ENCODE assay signal across 14 cellular contexts in the genomic region with DNA sequence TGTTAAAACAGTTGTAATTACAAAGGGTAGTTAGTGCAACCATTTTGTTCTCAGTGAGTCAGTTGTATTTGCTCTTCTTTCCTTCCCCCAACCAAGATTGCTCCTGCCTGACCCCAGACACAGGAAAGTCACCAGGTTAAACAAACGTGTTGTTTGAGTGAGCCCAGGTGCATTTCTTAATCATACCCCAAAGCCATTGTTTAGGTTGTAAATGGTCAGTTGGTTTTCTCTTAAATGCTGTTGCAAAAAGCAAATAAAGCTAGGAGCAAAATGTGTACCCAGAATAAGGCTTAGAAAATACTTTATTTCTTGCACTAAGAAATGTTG.
DNase-seq lines count a peak whose midpoint lies in the region; ATAC-seq and TF ChIP-seq lines count a peak whose summit lies in the region.
"Had no signal": no experiment of that assay in that cellular context is flagged by ENCODE, and none has a peak within 500 bp of the region (broad histone marks: within the 10 kb centered on the region; RNA-seq: fewer than 3 reads in every experiment).

No MANE protein-coding gene starts in this region.

- H3K4me1 Mint-ChIP-seq in Calu3 (ENCODE audit: low read depth, unreplicated experiment): peaks cover 39% of the 10 kb centered on the region
- H3K4me1 Mint-ChIP-seq in activated CD4-positive, alpha-beta T cell treated with anti-CD3 and anti-CD28 coated beads, Interleukin-2, amount 10 ng/mL, durations not matched to agents 7 days and 5 days: no peaks in the 10 kb centered on the region
- H3K4me1 Mint-ChIP-seq: activated naive CD8-positive, alpha-beta T cell treated with anti-CD3 and anti-CD28 coated beads, Interleukin-2, amount 10 ng/mL, durations not matched to agents 7 days and 5 days; immature natural killer cell; stimulated activated naive CD8-positive, alpha-beta T cell treated with anti-CD3 and anti-CD28 coated beads, Interleukin-15, amount 100 ng/mL, for 72 hours had no signal

- peak overlapping the region; percentile 25 for H3K27ac Mint-ChIP-seq in Calu3 (ENCODE audit: unreplicated experiment)
- H3K27ac Mint-ChIP-seq in activated CD4-positive, alpha-beta T cell treated with anti-CD3 and anti-CD28 coated beads, Interleukin-2, amount 10 ng/mL, durations not matched to agents 7 days and 5 days: no peak overlapping the region
- H3K27ac Mint-ChIP-seq: activated naive CD8-positive, alpha-beta T cell treated with anti-CD3 and anti-CD28 coated beads, Interleukin-2, amount 10 ng/mL, durations not matched to agents 7 days and 5 days; immature natural killer cell; stimulated activated naive CD8-positive, alpha-beta T cell treated with anti-CD3 and anti-CD28 coated beads, Interleukin-15, amount 100 ng/mL, for 72 hours had no signal

- H3K27me3 Mint-ChIP-seq in Calu3 (ENCODE audit: unreplicated experiment): no peaks in the 10 kb centered on the region
- H3K27me3 Mint-ChIP-seq in activated CD4-positive, alpha-beta T cell treated with anti-CD3 and anti-CD28 coated beads, Interleukin-2, amount 10 ng/mL, durations not matched to agents 7 days and 5 days: no peaks in the 10 kb centered on the region
- H3K27me3 Mint-ChIP-seq: activated naive CD8-positive, alpha-beta T cell treated with anti-CD3 and anti-CD28 coated beads, Interleukin-2, amount 10 ng/mL, durations not matched to agents 7 days and 5 days; stimulated activated naive CD8-positive, alpha-beta T cell treated with anti-CD3 and anti-CD28 coated beads, Interleukin-15, amount 100 ng/mL, for 72 hours had no signal

- DNase-seq in Calu3 (peak; percentile 30), LHCN-M2 (ENCODE audit: low read depth) (peak; percentile 1), SHP77 (lab: John Stamatoyannopoulos, UW) (peak; percentile 13 to 23), left colon (no peak), ureter (ENCODE audit: low spot score) (no peak), amygdala (lab: John Stamatoyannopoulos, UW) (no peak)
- DNase-seq in activated CD4-positive, alpha-beta T cell treated with anti-CD3 and anti-CD28 coated beads, Interleukin-2, amount 10 ng/mL, durations not matched to agents 7 days and 5 days: no peak
- DNase-seq: activated CD8-positive, alpha-beta memory T cell treated with anti-CD3 and anti-CD28 coated beads, Interleukin-2, amount 50 U/mL, for 4 hours; activated naive CD8-positive, alpha-beta T cell treated with anti-CD3 and anti-CD28 coated beads, Interleukin-2, amount 10 ng/mL, durations not matched to agents 7 days and 5 days; immature natural killer cell; sigmoid colon; stimulated activated naive CD8-positive, alpha-beta T cell treated with anti-CD3 and anti-CD28 coated beads, Interleukin-15, amount 100 ng/mL, for 72 hours; WERI-Rb-1 had no signal

- no peak for TF ChIP-seq CTCF in Calu3 (IDR thresholded peaks at IDR 0.05; ENCODE audit: unreplicated experiment)

- peak overlapping the region; percentile 37 for H3K4me3 Mint-ChIP-seq in Calu3 (ENCODE audit: low read depth, unreplicated experiment)
- no peak overlapping the region for H3K4me3 Mint-ChIP-seq in activated CD4-positive, alpha-beta T cell treated with anti-CD3 and anti-CD28 coated beads, Interleukin-2, amount 10 ng/mL, durations not matched to agents 7 days and 5 days
- H3K4me3 Mint-ChIP-seq: activated naive CD8-positive, alpha-beta T cell treated with anti-CD3 and anti-CD28 coated beads, Interleukin-2, amount 10 ng/mL, durations not matched to agents 7 days and 5 days; immature natural killer cell; stimulated activated naive CD8-positive, alpha-beta T cell treated with anti-CD3 and anti-CD28 coated beads, Interleukin-15, amount 100 ng/mL, for 72 hours had no signal

- CTCF ChIA-PET in Calu3 (lab: Charles Lee): interaction anchor here (1.0 to 1.7 kb wide), 2 partner anchors 20 to 89 kb away, joined by 3 to 4 read pairs; no protein-coding TSS in a partner anchor
- CTCF ChIA-PET in activated CD4-positive, alpha-beta T cell treated with anti-CD3 and anti-CD28 coated beads, Interleukin-2, amount 10 ng/mL, durations not matched to agents 7 days and 5 days (lab: Charles Lee): no interaction called here

- no peaks in the 10 kb centered on the region for H3K36me3 Mint-ChIP-seq in Calu3 (ENCODE audit: insufficient read depth, unreplicated experiment)
- H3K36me3 Mint-ChIP-seq in activated CD4-positive, alpha-beta T cell treated with anti-CD3 and anti-CD28 coated beads, Interleukin-2, amount 10 ng/mL, durations not matched to agents 7 days and 5 days (ENCODE audit: low read depth): no peaks in the 10 kb centered on the region

- BruUV-seq in Calu3 (replicated peaks; lab: Mats Ljungman, UMichigan): no TSS peak

- H3K9me3 Mint-ChIP-seq in Calu3 (ENCODE audit: low read depth, unreplicated experiment): no peaks in the 10 kb centered on the region
- no peaks in the 10 kb centered on the region for H3K9me3 Mint-ChIP-seq in activated CD4-positive, alpha-beta T cell treated with anti-CD3 and anti-CD28 coated beads, Interleukin-2, amount 10 ng/mL, durations not matched to agents 7 days and 5 days
- H3K9me3 Mint-ChIP-seq: immature natural killer cell; stimulated activated naive CD8-positive, alpha-beta T cell treated with anti-CD3 and anti-CD28 coated beads, Interleukin-15, amount 100 ng/mL, for 72 hours had no signal

- intact Hi-C loops in Calu3 (cut with micrococcal nuclease; ENCODE audit: unreplicated experiment) (loop anchor here (2.0 kb wide), 2 partner anchors 233 to 477 kb away; no protein-coding TSS in a partner anchor), left colon (cut with DNase I, micrococcal nuclease) (no loop called here)

- ATAC-seq in left colon (peak; percentile 30), GM18867 (IDR thresholded peaks at IDR 0.05; ENCODE audit: unreplicated experiment) (no peak)
- ATAC-seq: stimulated activated naive CD8-positive, alpha-beta T cell treated with anti-CD3 and anti-CD28 coated beads, Interleukin-15, amount 100 ng/mL, for 72 hours had no signal

- POLR2A ChIA-PET in activated CD4-positive, alpha-beta T cell treated with anti-CD3 and anti-CD28 coated beads, Interleukin-2, amount 10 ng/mL, durations not matched to agents 7 days and 5 days (lab: Charles Lee): no interaction called here

Comparison
In these comparisons a context has a peak if more than half of its experiments do, and no peak if none do; other contexts are left out.
1. DNase-seq: peak in Calu3 (single experiment), LHCN-M2 (single experiment) and SHP77 (2 of 2); none in left colon (0 of 2), ureter (single experiment), amygdala (0 of 56) and activated CD4-positive, alpha-beta T cell treated with anti-CD3 and anti-CD28 coated beads, Interleukin-2, amount 10 ng/mL, durations not matched to agents 7 days and 5 days (single experiment).